In the genomic region with DNA sequence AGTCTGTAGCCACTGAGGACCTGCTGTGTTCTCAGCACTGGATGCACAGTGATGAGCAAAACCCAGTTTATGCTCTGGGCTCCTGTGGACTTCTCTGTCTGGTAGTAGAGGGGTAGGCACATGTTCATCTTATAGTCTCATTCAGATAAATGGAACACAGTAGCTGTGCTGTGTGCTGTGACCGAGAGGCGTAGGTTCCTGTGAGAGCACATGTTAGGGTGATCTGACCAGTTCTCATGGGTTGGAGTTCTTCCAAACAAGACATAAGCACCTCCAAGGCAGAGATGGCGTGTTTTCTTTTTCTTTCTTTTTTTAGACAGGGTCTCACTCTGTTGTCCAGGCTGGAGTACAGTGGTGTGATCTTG, we compare ENCODE assay signal across 1 cellular context.
TF ChIP-seq lines count a peak whose summit lies in the region.

No MANE protein-coding gene starts in this region.

TF ChIP-seq in K562, 482 proteins besides CTCF, POLR2A, EP300 and RAD21:
- TF ChIP-seq, protein P1, sequence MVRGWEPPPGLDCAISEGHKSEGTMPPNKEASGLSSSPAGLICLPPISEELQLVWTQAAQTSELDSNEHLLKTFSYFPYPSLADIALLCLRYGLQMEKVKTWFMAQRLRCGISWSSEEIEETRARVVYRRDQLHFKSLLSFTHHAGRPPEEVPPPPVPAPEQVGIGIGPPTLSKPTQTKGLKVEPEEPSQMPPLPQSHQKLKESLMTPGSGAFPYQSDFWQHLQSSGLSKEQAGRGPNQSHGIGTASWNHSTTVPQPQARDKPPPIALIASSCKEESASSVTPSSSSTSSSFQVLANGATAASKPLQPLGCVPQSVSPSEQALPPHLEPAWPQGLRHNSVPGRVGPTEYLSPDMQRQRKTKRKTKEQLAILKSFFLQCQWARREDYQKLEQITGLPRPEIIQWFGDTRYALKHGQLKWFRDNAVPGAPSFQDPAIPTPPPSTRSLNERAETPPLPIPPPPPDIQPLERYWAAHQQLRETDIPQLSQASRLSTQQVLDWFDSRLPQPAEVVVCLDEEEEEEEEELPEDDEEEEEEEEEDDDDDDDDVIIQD (CRISPR knock-in tag; IDR thresholded peaks at IDR 0.05), result no peak
- no peak for TF ChIP-seq ZNF830 (CRISPR knock-in tag; IDR thresholded peaks at IDR 0.05)
- TF ChIP-seq, protein P2, sequence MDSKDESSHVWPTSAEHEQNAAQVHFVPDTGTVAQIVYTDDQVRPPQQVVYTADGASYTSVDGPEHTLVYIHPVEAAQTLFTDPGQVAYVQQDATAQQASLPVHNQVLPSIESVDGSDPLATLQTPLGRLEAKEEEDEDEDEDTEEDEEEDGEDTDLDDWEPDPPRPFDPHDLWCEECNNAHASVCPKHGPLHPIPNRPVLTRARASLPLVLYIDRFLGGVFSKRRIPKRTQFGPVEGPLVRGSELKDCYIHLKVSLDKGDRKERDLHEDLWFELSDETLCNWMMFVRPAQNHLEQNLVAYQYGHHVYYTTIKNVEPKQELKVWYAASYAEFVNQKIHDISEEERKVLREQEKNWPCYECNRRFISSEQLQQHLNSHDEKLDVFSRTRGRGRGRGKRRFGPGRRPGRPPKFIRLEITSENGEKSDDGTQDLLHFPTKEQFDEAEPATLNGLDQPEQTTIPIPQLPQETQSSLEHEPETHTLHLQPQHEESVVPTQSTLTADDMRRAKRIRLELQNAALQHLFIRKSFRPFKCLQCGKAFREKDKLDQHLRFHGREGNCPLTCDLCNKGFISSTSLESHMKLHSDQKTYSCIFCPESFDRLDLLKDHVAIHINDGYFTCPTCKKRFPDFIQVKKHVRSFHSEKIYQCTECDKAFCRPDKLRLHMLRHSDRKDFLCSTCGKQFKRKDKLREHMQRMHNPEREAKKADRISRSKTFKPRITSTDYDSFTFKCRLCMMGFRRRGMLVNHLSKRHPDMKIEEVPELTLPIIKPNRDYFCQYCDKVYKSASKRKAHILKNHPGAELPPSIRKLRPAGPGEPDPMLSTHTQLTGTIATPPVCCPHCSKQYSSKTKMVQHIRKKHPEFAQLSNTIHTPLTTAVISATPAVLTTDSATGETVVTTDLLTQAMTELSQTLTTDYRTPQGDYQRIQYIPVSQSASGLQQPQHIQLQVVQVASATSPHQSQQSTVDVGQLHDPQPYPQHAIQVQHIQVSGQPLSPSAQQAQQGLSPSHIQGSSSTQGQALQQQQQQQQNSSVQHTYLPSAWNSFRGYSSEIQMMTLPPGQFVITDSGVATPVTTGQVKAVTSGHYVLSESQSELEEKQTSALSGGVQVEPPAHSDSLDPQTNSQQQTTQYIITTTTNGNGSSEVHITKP (IDR thresholded peaks at IDR 0.05; ENCODE audit: partially characterized antibody), result no peak
- TF ChIP-seq TEAD4 (IDR thresholded peaks at IDR 0.05; ENCODE audit: low read length), result no peak
- no peak for TF ChIP-seq TEAD4 (CRISPR knock-in tag; IDR thresholded peaks at IDR 0.05; ENCODE audit: borderline replicate concordance)
- peak; percentile 14; the same call in 1 of the 2 replicates for TF ChIP-seq MYC (IDR thresholded peaks at IDR 0.05; ENCODE audit: low read depth, low read length)
- TF ChIP-seq MYC (CRISPR knock-in tag; IDR thresholded peaks at IDR 0.05; ENCODE audit: borderline replicate concordance, low read depth), result no peak
- no peak for TF ChIP-seq FOXJ3 (CRISPR knock-in tag; IDR thresholded peaks at IDR 0.05)
- peak; percentile 78 for TF ChIP-seq ZNF121 (CRISPR knock-in tag; conservative IDR thresholded peaks at IDR 0.05)
- no peak for TF ChIP-seq HDGF (IDR thresholded peaks at IDR 0.05)
- TF ChIP-seq FOXP1 (CRISPR knock-in tag; IDR thresholded peaks at IDR 0.05), result 0 out of 2 replicates have a peak, but pooled peaks have one; percentile 0
- TF ChIP-seq, protein P3, sequence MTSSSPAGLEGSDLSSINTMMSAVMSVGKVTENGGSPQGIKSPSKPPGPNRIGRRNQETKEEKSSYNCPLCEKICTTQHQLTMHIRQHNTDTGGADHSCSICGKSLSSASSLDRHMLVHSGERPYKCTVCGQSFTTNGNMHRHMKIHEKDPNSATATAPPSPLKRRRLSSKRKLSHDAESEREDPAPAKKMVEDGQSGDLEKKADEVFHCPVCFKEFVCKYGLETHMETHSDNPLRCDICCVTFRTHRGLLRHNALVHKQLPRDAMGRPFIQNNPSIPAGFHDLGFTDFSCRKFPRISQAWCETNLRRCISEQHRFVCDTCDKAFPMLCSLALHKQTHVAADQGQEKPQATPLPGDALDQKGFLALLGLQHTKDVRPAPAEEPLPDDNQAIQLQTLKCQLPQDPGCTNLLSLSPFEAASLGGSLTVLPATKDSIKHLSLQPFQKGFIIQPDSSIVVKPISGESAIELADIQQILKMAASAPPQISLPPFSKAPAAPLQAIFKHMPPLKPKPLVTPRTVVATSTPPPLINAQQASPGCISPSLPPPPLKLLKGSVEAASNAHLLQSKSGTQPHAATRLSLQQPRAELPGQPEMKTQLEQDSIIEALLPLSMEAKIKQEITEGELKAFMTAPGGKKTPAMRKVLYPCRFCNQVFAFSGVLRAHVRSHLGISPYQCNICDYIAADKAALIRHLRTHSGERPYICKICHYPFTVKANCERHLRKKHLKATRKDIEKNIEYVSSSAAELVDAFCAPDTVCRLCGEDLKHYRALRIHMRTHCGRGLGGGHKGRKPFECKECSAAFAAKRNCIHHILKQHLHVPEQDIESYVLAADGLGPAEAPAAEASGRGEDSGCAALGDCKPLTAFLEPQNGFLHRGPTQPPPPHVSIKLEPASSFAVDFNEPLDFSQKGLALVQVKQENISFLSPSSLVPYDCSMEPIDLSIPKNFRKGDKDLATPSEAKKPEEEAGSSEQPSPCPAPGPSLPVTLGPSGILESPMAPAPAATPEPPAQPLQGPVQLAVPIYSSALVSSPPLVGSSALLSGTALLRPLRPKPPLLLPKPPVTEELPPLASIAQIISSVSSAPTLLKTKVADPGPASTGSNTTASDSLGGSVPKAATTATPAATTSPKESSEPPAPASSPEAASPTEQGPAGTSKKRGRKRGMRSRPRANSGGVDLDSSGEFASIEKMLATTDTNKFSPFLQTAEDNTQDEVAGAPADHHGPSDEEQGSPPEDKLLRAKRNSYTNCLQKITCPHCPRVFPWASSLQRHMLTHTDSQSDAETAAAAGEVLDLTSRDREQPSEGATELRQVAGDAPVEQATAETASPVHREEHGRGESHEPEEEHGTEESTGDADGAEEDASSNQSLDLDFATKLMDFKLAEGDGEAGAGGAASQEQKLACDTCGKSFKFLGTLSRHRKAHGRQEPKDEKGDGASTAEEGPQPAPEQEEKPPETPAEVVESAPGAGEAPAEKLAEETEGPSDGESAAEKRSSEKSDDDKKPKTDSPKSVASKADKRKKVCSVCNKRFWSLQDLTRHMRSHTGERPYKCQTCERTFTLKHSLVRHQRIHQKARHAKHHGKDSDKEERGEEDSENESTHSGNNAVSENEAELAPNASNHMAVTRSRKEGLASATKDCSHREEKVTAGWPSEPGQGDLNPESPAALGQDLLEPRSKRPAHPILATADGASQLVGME (CRISPR knock-in tag; IDR thresholded peaks at IDR 0.05), result no peak
- TF ChIP-seq NFIC (IDR thresholded peaks at IDR 0.05), result 0 out of 2 replicates have a peak, but pooled peaks have one; percentile 14
- no peak for TF ChIP-seq CREB1 (IDR thresholded peaks at IDR 0.05)
- TF ChIP-seq CREB1 (CRISPR knock-in tag; IDR thresholded peaks at IDR 0.05), result no peak
- TF ChIP-seq CC2D1A (IDR thresholded peaks at IDR 0.05), result 0 out of 2 replicates have a peak, but pooled peaks have one; percentile 30
- TF ChIP-seq, protein P4, sequence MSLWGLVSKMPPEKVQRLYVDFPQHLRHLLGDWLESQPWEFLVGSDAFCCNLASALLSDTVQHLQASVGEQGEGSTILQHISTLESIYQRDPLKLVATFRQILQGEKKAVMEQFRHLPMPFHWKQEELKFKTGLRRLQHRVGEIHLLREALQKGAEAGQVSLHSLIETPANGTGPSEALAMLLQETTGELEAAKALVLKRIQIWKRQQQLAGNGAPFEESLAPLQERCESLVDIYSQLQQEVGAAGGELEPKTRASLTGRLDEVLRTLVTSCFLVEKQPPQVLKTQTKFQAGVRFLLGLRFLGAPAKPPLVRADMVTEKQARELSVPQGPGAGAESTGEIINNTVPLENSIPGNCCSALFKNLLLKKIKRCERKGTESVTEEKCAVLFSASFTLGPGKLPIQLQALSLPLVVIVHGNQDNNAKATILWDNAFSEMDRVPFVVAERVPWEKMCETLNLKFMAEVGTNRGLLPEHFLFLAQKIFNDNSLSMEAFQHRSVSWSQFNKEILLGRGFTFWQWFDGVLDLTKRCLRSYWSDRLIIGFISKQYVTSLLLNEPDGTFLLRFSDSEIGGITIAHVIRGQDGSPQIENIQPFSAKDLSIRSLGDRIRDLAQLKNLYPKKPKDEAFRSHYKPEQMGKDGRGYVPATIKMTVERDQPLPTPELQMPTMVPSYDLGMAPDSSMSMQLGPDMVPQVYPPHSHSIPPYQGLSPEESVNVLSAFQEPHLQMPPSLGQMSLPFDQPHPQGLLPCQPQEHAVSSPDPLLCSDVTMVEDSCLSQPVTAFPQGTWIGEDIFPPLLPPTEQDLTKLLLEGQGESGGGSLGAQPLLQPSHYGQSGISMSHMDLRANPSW (CRISPR knock-in tag; IDR thresholded peaks at IDR 0.05), result 0 out of 2 replicates have a peak, but pooled peaks have one; percentile 53
- TF ChIP-seq, protein P5, sequence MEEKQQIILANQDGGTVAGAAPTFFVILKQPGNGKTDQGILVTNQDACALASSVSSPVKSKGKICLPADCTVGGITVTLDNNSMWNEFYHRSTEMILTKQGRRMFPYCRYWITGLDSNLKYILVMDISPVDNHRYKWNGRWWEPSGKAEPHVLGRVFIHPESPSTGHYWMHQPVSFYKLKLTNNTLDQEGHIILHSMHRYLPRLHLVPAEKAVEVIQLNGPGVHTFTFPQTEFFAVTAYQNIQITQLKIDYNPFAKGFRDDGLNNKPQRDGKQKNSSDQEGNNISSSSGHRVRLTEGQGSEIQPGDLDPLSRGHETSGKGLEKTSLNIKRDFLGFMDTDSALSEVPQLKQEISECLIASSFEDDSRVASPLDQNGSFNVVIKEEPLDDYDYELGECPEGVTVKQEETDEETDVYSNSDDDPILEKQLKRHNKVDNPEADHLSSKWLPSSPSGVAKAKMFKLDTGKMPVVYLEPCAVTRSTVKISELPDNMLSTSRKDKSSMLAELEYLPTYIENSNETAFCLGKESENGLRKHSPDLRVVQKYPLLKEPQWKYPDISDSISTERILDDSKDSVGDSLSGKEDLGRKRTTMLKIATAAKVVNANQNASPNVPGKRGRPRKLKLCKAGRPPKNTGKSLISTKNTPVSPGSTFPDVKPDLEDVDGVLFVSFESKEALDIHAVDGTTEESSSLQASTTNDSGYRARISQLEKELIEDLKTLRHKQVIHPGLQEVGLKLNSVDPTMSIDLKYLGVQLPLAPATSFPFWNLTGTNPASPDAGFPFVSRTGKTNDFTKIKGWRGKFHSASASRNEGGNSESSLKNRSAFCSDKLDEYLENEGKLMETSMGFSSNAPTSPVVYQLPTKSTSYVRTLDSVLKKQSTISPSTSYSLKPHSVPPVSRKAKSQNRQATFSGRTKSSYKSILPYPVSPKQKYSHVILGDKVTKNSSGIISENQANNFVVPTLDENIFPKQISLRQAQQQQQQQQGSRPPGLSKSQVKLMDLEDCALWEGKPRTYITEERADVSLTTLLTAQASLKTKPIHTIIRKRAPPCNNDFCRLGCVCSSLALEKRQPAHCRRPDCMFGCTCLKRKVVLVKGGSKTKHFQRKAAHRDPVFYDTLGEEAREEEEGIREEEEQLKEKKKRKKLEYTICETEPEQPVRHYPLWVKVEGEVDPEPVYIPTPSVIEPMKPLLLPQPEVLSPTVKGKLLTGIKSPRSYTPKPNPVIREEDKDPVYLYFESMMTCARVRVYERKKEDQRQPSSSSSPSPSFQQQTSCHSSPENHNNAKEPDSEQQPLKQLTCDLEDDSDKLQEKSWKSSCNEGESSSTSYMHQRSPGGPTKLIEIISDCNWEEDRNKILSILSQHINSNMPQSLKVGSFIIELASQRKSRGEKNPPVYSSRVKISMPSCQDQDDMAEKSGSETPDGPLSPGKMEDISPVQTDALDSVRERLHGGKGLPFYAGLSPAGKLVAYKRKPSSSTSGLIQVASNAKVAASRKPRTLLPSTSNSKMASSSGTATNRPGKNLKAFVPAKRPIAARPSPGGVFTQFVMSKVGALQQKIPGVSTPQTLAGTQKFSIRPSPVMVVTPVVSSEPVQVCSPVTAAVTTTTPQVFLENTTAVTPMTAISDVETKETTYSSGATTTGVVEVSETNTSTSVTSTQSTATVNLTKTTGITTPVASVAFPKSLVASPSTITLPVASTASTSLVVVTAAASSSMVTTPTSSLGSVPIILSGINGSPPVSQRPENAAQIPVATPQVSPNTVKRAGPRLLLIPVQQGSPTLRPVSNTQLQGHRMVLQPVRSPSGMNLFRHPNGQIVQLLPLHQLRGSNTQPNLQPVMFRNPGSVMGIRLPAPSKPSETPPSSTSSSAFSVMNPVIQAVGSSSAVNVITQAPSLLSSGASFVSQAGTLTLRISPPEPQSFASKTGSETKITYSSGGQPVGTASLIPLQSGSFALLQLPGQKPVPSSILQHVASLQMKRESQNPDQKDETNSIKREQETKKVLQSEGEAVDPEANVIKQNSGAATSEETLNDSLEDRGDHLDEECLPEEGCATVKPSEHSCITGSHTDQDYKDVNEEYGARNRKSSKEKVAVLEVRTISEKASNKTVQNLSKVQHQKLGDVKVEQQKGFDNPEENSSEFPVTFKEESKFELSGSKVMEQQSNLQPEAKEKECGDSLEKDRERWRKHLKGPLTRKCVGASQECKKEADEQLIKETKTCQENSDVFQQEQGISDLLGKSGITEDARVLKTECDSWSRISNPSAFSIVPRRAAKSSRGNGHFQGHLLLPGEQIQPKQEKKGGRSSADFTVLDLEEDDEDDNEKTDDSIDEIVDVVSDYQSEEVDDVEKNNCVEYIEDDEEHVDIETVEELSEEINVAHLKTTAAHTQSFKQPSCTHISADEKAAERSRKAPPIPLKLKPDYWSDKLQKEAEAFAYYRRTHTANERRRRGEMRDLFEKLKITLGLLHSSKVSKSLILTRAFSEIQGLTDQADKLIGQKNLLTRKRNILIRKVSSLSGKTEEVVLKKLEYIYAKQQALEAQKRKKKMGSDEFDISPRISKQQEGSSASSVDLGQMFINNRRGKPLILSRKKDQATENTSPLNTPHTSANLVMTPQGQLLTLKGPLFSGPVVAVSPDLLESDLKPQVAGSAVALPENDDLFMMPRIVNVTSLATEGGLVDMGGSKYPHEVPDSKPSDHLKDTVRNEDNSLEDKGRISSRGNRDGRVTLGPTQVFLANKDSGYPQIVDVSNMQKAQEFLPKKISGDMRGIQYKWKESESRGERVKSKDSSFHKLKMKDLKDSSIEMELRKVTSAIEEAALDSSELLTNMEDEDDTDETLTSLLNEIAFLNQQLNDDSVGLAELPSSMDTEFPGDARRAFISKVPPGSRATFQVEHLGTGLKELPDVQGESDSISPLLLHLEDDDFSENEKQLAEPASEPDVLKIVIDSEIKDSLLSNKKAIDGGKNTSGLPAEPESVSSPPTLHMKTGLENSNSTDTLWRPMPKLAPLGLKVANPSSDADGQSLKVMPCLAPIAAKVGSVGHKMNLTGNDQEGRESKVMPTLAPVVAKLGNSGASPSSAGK (IDR thresholded peaks at IDR 0.05), result no peak
- no peak for TF ChIP-seq ZSCAN32 (CRISPR knock-in tag; IDR thresholded peaks at IDR 0.05)
- TF ChIP-seq SMAD1 (IDR thresholded peaks at IDR 0.05; ENCODE audit: low read depth, low read length, partially characterized antibody), result no peak
TF ChIP-seq in K562: peak in this region for 6.
